18 cellular contexts compared by ENCODE assay signal in the genomic region with DNA sequence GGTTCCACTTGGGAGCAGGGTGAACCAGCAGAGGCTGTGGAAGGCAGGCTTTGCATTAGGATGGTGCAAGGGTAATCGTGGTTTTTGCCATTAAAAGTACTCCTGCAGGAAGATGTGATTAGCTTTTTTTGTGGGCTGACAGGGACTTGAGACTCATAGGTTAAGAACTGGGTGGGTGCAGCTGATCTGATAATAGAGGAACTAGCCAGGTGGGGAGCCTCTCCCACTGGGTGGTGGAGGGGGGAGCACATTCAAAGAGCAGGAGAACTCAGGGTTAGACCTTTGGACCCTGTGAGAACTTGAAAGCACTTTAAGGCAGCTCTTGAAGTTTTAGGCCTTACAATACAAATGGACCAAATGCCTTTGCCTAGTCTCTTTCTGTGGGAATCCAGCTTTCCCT. TPM values are rescaled to one million over a fixed set of nuclear protein-coding genes. Genes with fewer than 3 reads are reported as not detected.
"Had no signal": no experiment of that assay in that cellular context is flagged by ENCODE, and none has a peak within 500 bp of the region (broad histone marks: within the 10 kb centered on the region; RNA-seq: fewer than 3 reads in every experiment).

No MANE protein-coding gene starts in this region.

- ATAC-seq: activated naive CD8-positive, alpha-beta T cell treated with anti-CD3 and anti-CD28 coated beads, Interleukin-2, amount 50 U/mL, for 24 hours; activated T-cell treated with anti-CD3 and anti-CD28 coated beads, Interleukin-2, amount 50 U/mL, for 4 hours; gastrocnemius medialis; stimulated activated naive CD8-positive, alpha-beta T cell treated with anti-CD3 and anti-CD28 coated beads, Interleukin-15, Interleukin-2, amounts not matched to agents 100 U/mL and 50 U/mL, for 24 hours had no signal

- DNase-seq: activated CD4-positive, alpha-beta T cell treated with anti-CD3 and anti-CD28 coated beads, Interleukin-2, amount 10 ng/mL, durations not matched to agents 24 days and 14 days; activated CD4-positive, CD25-positive, alpha-beta regulatory T cell; activated CD8-positive, alpha-beta memory T cell treated with anti-CD3 and anti-CD28 coated beads, Interleukin-2, amount 50 U/mL, for 4 hours; activated naive CD4-positive, alpha-beta T cell treated with anti-CD3 and anti-CD28 coated beads, Interleukin-2, amount 10 ng/mL, durations not matched to agents 7 days and 5 days; activated naive CD8-positive, alpha-beta T cell treated with anti-CD3 and anti-CD28 coated beads, Interleukin-2, amount 50 U/mL, for 24 hours; activated T-cell treated with anti-CD3 and anti-CD28 coated beads, Interleukin-2, amount 50 U/mL, for 4 hours; anterior cingulate cortex; brain microvascular endothelial cell; central memory CD4-positive, alpha-beta T cell; gastrocnemius medialis; head of caudate nucleus; nephron progenitor cell; stimulated activated CD4-positive, alpha-beta T cell treated with anti-CD3 and anti-CD28 coated beads, Interleukin-2, amount 100 ng/mL, for 24 hours; stimulated activated naive CD8-positive, alpha-beta T cell treated with anti-CD3 and anti-CD28 coated beads, Interleukin-15, Interleukin-2, amounts not matched to agents 100 U/mL and 50 U/mL, for 24 hours; uterus had no signal

- H3K4me1 Mint-ChIP-seq: activated CD4-positive, alpha-beta T cell treated with anti-CD3 and anti-CD28 coated beads, Interleukin-2, amount 10 ng/mL, durations not matched to agents 24 days and 14 days; activated naive CD4-positive, alpha-beta T cell treated with anti-CD3 and anti-CD28 coated beads, Interleukin-2, amount 10 ng/mL, durations not matched to agents 7 days and 5 days had no signal

- H3K4me1 ChIP-seq: gastrocnemius medialis, right atrium auricular region, tibial nerve, uterus had no signal

- H3K27ac Mint-ChIP-seq: activated CD4-positive, alpha-beta T cell treated with anti-CD3 and anti-CD28 coated beads, Interleukin-2, amount 10 ng/mL, durations not matched to agents 24 days and 14 days; activated naive CD4-positive, alpha-beta T cell treated with anti-CD3 and anti-CD28 coated beads, Interleukin-2, amount 10 ng/mL, durations not matched to agents 7 days and 5 days; activated naive CD8-positive, alpha-beta T cell treated with anti-CD3 and anti-CD28 coated beads, Interleukin-2, amount 50 U/mL, for 24 hours; nephron progenitor cell had no signal

- H3K4me3 ChIP-seq: gastrocnemius medialis, right atrium auricular region, tibial nerve, uterus had no signal

- H3K9me3 ChIP-seq: gastrocnemius medialis, right atrium auricular region, tibial nerve, uterus had no signal

- H3K27me3 ChIP-seq: brain microvascular endothelial cell, right atrium auricular region, tibial nerve, uterus had no signal

- H3K4me3 Mint-ChIP-seq: activated CD4-positive, alpha-beta T cell treated with anti-CD3 and anti-CD28 coated beads, Interleukin-2, amount 10 ng/mL, durations not matched to agents 24 days and 14 days; activated naive CD4-positive, alpha-beta T cell treated with anti-CD3 and anti-CD28 coated beads, Interleukin-2, amount 10 ng/mL, durations not matched to agents 7 days and 5 days; activated naive CD8-positive, alpha-beta T cell treated with anti-CD3 and anti-CD28 coated beads, Interleukin-2, amount 50 U/mL, for 24 hours; activated T-cell treated with anti-CD3 and anti-CD28 coated beads, Interleukin-2, amount 50 U/mL, for 4 hours; nephron progenitor cell had no signal

- H3K9me3 Mint-ChIP-seq: activated CD4-positive, alpha-beta T cell treated with anti-CD3 and anti-CD28 coated beads, Interleukin-2, amount 10 ng/mL, durations not matched to agents 24 days and 14 days; activated naive CD4-positive, alpha-beta T cell treated with anti-CD3 and anti-CD28 coated beads, Interleukin-2, amount 10 ng/mL, durations not matched to agents 7 days and 5 days; activated T-cell treated with anti-CD3 and anti-CD28 coated beads, Interleukin-2, amount 50 U/mL, for 4 hours had no signal

- H3K36me3 ChIP-seq: brain microvascular endothelial cell, gastrocnemius medialis, right atrium auricular region, tibial nerve, uterus had no signal

- FAIRE-seq: colon had no signal

- H3K27ac ChIP-seq: brain microvascular endothelial cell, gastrocnemius medialis, right atrium auricular region, tibial nerve, uterus had no signal

- H3K36me3 Mint-ChIP-seq: activated naive CD4-positive, alpha-beta T cell treated with anti-CD3 and anti-CD28 coated beads, Interleukin-2, amount 10 ng/mL, durations not matched to agents 7 days and 5 days had no signal

RNA-seq across cellular contexts. Expression of gene TBC1D3B, which starts 40.4 kb away (rescaled TPM):
- total RNA-seq: right atrium auricular region had no signal
